ENCODE assay signal across 31 cellular contexts in the genomic region with DNA sequence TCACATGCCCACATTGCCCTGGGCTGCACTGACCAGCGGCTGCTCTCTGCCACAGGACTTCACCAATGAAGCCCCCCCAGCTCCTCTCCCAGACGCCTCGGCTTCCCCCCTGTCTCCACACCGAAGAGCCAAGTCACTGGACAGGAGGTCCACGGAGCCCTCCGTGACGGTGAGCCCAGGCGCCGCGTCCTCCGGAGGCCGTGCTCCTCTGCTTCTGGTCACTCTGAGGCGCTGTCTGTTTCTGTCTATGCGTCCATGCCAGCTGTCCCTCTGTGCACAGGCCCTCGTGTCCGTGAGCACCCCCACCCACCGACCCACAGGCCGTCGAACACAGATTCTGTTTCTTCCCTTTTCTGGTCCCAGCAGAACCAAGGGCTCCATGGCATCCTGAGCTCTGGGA.
"Had no signal": no experiment of that assay in that cellular context is flagged by ENCODE, and none has a peak within 500 bp of the region (broad histone marks: within the 10 kb centered on the region; RNA-seq: fewer than 3 reads in every experiment).

No MANE protein-coding gene starts in this region.

- H3K27me3 ChIP-seq: MG63 had no signal

- H3K27ac ChIP-seq: VCaP had no signal

- ATAC-seq: activated naive CD8-positive, alpha-beta T cell treated with anti-CD3 and anti-CD28 coated beads, Interleukin-2, amount 50 U/mL, for 24 hours; activated T-cell treated with anti-CD3 and anti-CD28 coated beads, Interleukin-2, amount 50 U/mL, for 4 hours; Panc1 had no signal

- H3K9me3 ChIP-seq: MG63 had no signal

- DNase-seq: activated B cell treated with CpG ODN at 0.5 μM for 24 hours; activated CD4-positive, alpha-beta memory T cell treated with anti-CD3 and anti-CD28 coated beads for 36 hours; activated CD4-positive, alpha-beta T cell treated with anti-CD3 and anti-CD28 coated beads for 4 hours; activated CD4-positive, alpha-beta T cell treated with anti-CD3 and anti-CD28 coated beads, Interleukin-2, amount 50 U/mL, for 1 hour; activated CD4-positive, CD25-positive, alpha-beta regulatory T cell treated with anti-CD3 and anti-CD28 coated beads, Interleukin-2, amount 50 U/mL, for 72 hours; activated CD8-positive, alpha-beta memory T cell treated with anti-CD3 and anti-CD28 coated beads, Interleukin-2, amount 50 U/mL, for 4 hours; activated gamma-delta T cell treated with Interleukin-2 at 50 U/mL for 16 hours; activated naive CD4-positive, alpha-beta T cell treated with anti-CD3 and anti-CD28 coated beads, Interleukin-2, amount 10 ng/mL, durations not matched to agents 7 days and 5 days; activated naive CD8-positive, alpha-beta T cell treated with anti-CD3 and anti-CD28 coated beads, Interleukin-2, amount 50 U/mL, for 24 hours; activated T-cell treated with anti-CD3 and anti-CD28 coated beads for 4 hours; activated T-cell treated with anti-CD3 and anti-CD28 coated beads, Interleukin-2, amount 50 U/mL, for 4 hours; anterior cingulate cortex; central memory CD4-positive, alpha-beta T cell; Kasumi-1; KG1; MG63; NCI-H1048; NCI-H1105 treated with DMSO at 0.1 percent for 48 hours; NCI-H1436; NCI-H1694; NCI-H1930; NCI-H2081 treated with DMSO at 0.1 percent for 48 hours; NCI-H226; NCI-H446 treated with DMSO at 0.1 percent for 48 hours; NCI-H524; SW 1271; T-helper 1 cell; T-helper 2 cell; T-helper 9 cell had no signal

- H3K4me3 ChIP-seq: MG63 had no signal
